8 cellular contexts compared by ENCODE assay signal in the genomic region with DNA sequence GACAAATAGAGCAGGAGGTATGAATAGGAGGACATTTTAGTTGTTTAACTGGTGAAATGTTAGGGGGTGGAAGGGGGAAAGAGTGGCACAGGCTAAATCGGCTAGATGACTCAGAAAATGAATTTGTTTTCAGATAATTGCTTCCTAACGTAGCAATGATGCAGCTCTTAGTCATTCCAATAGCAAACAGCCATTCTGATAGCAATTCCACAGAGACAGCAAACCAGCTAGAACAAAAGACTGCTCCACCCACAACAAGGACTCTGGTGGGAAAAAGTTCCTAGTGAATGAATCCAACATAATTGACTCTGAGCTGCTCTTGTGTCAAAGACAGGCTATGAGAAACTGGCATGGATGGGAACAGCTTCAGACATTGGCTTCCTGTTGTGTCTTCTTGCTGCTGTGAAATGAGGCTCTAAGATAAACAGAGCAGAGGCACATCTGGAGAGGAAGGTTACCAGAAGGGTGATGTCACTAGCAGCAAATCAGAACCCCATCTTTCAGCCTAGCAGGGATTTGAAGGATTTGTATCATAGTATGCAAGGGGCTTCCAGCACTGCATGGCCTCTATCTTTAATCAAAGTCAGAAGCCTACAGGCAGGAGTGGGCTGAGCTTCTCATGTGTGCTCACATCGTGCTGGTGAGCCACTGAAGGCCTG. TPM values are rescaled to one million over a fixed set of nuclear protein-coding genes. Genes with fewer than 3 reads are reported as not detected.
DNase-seq lines count a peak whose midpoint lies in the region; ATAC-seq lines count a peak whose summit lies in the region.

No MANE protein-coding gene starts in this region.

- H3K4me1 Mint-ChIP-seq in activated T-cell treated with anti-CD3 and anti-CD28 coated beads, Interleukin-2, amount 50 U/mL, for 24 hours (ENCODE audit: low read depth): peaks cover 24% of the 10 kb centered on the region
- H3K4me1 Mint-ChIP-seq in activated CD4-positive, alpha-beta memory T cell treated with anti-CD3 and anti-CD28 coated beads, Interleukin-2, amount 10 ng/mL, durations not matched to agents 7 days and 5 days: peaks cover 22% of the 10 kb centered on the region
- peaks cover 17% of the 10 kb centered on the region for H3K4me1 Mint-ChIP-seq in stimulated activated effector memory CD8-positive, alpha-beta T cell treated with anti-CD3 and anti-CD28 coated beads, Interleukin-12 subunit alpha, Interleukin-12 subunit beta, amount 100 ng/mL, for 72 hours

- intact Hi-C loops in Right ventricle myocardium superior (cut with DNase I): no loop called here

- no peaks in the 10 kb centered on the region for H3K36me3 Mint-ChIP-seq in activated T-cell treated with anti-CD3 and anti-CD28 coated beads, Interleukin-2, amount 50 U/mL, for 24 hours (ENCODE audit: low read depth)
- H3K36me3 Mint-ChIP-seq in activated CD4-positive, alpha-beta memory T cell treated with anti-CD3 and anti-CD28 coated beads, Interleukin-2, amount 10 ng/mL, durations not matched to agents 7 days and 5 days (ENCODE audit: low read depth): peaks cover 3% of the 10 kb centered on the region
- H3K36me3 Mint-ChIP-seq in stimulated activated effector memory CD8-positive, alpha-beta T cell treated with anti-CD3 and anti-CD28 coated beads, Interleukin-12 subunit alpha, Interleukin-12 subunit beta, amount 100 ng/mL, for 72 hours: no peaks in the 10 kb centered on the region

- DNase-seq in activated T-cell treated with anti-CD3 and anti-CD28 coated beads, Interleukin-2, amount 50 U/mL, for 24 hours: peak; percentile 32
- DNase-seq in activated T-cell treated with anti-CD3 and anti-CD28 coated beads for 4 hours (no peak), Right ventricle myocardium superior (no peak), inferior parietal cortex (ENCODE audit: extremely low spot score) (no peak)
- DNase-seq in activated CD4-positive, alpha-beta memory T cell treated with anti-CD3 and anti-CD28 coated beads, Interleukin-2, amount 10 ng/mL, durations not matched to agents 7 days and 5 days: peak; percentile 18
- peak; percentile 16 to 67 for DNase-seq in stimulated activated effector memory CD8-positive, alpha-beta T cell treated with anti-CD3 and anti-CD28 coated beads, Interleukin-12 subunit alpha, Interleukin-12 subunit beta, amount 100 ng/mL, for 72 hours (ENCODE audit: low spot score in 2 of 2)

- H3K4me3 Mint-ChIP-seq in activated T-cell treated with anti-CD3 and anti-CD28 coated beads, Interleukin-2, amount 50 U/mL, for 24 hours: no peak overlapping the region
- no peak overlapping the region for H3K4me3 Mint-ChIP-seq in activated CD4-positive, alpha-beta memory T cell treated with anti-CD3 and anti-CD28 coated beads, Interleukin-2, amount 10 ng/mL, durations not matched to agents 7 days and 5 days
- H3K4me3 Mint-ChIP-seq in stimulated activated effector memory CD8-positive, alpha-beta T cell treated with anti-CD3 and anti-CD28 coated beads, Interleukin-12 subunit alpha, Interleukin-12 subunit beta, amount 100 ng/mL, for 72 hours: peak overlapping the region; percentile 26

- ATAC-seq in Right ventricle myocardium superior (ENCODE audit: poor library complexity) (peak; percentile 73), HG03565 (IDR thresholded peaks at IDR 0.05; ENCODE audit: unreplicated experiment) (no peak), GM18517 (IDR thresholded peaks at IDR 0.05; ENCODE audit: unreplicated experiment) (no peak)
- peak; percentile 94 for ATAC-seq in stimulated activated effector memory CD8-positive, alpha-beta T cell treated with anti-CD3 and anti-CD28 coated beads, Interleukin-12 subunit alpha, Interleukin-12 subunit beta, amount 100 ng/mL, for 72 hours

- H3K27me3 Mint-ChIP-seq in activated T-cell treated with anti-CD3 and anti-CD28 coated beads, Interleukin-2, amount 50 U/mL, for 24 hours: no peaks in the 10 kb centered on the region
- no peaks in the 10 kb centered on the region for H3K27me3 Mint-ChIP-seq in activated CD4-positive, alpha-beta memory T cell treated with anti-CD3 and anti-CD28 coated beads, Interleukin-2, amount 10 ng/mL, durations not matched to agents 7 days and 5 days

- H3K27ac Mint-ChIP-seq in activated T-cell treated with anti-CD3 and anti-CD28 coated beads, Interleukin-2, amount 50 U/mL, for 24 hours: peak overlapping the region; percentile 80
- H3K27ac Mint-ChIP-seq in activated CD4-positive, alpha-beta memory T cell treated with anti-CD3 and anti-CD28 coated beads, Interleukin-2, amount 10 ng/mL, durations not matched to agents 7 days and 5 days: peak overlapping the region; percentile 69
- peak overlapping the region; percentile 91 for H3K27ac Mint-ChIP-seq in stimulated activated effector memory CD8-positive, alpha-beta T cell treated with anti-CD3 and anti-CD28 coated beads, Interleukin-12 subunit alpha, Interleukin-12 subunit beta, amount 100 ng/mL, for 72 hours

- no peaks in the 10 kb centered on the region for H3K9me3 Mint-ChIP-seq in activated T-cell treated with anti-CD3 and anti-CD28 coated beads, Interleukin-2, amount 50 U/mL, for 24 hours
- no peaks in the 10 kb centered on the region for H3K9me3 Mint-ChIP-seq in activated CD4-positive, alpha-beta memory T cell treated with anti-CD3 and anti-CD28 coated beads, Interleukin-2, amount 10 ng/mL, durations not matched to agents 7 days and 5 days
- no peaks in the 10 kb centered on the region for H3K9me3 Mint-ChIP-seq in stimulated activated effector memory CD8-positive, alpha-beta T cell treated with anti-CD3 and anti-CD28 coated beads, Interleukin-12 subunit alpha, Interleukin-12 subunit beta, amount 100 ng/mL, for 72 hours

- CTCF ChIA-PET in activated CD4-positive, alpha-beta memory T cell treated with anti-CD3 and anti-CD28 coated beads, Interleukin-2, amount 10 ng/mL, durations not matched to agents 7 days and 5 days (lab: Charles Lee): interaction anchor here (0.6 to 1.5 kb wide), 3 partner anchors 18 to 189 kb away, joined by 3 to 4 read pairs (median 3); no protein-coding TSS in a partner anchor

- POLR2A ChIA-PET in activated CD4-positive, alpha-beta memory T cell treated with anti-CD3 and anti-CD28 coated beads, Interleukin-2, amount 10 ng/mL, durations not matched to agents 7 days and 5 days (lab: Charles Lee): interaction anchor here (0.8 to 1.6 kb wide), 2 partner anchors 59 to 65 kb away, joined by 3 to 8 read pairs; a partner anchor contains a TSS

RNA-seq across cellular contexts. Expression of a gene that starts 28.1 kb away (rescaled TPM):
- under 1 TPM; 0.78 to 0.81 TPM for total RNA-seq in activated CD4-positive, alpha-beta memory T cell treated with anti-CD3 and anti-CD28 coated beads, Interleukin-2, amount 10 ng/mL, durations not matched to agents 7 days and 5 days
- total RNA-seq in Right ventricle myocardium superior: 0.62 TPM

RNA-seq across cellular contexts. Expression of a gene that starts 59.1 kb away (rescaled TPM):
- 1 to 10 TPM; 2.5 to 2.6 TPM for total RNA-seq in activated CD4-positive, alpha-beta memory T cell treated with anti-CD3 and anti-CD28 coated beads, Interleukin-2, amount 10 ng/mL, durations not matched to agents 7 days and 5 days
- not detected for total RNA-seq in Right ventricle myocardium superior

Comparison
In these comparisons a context has a peak if more than half of its experiments do, and no peak if none do; other contexts are left out.
1. DNase-seq: peak in activated T-cell treated with anti-CD3 and anti-CD28 coated beads, Interleukin-2, amount 50 U/mL, for 24 hours (single experiment), activated CD4-positive, alpha-beta memory T cell treated with anti-CD3 and anti-CD28 coated beads, Interleukin-2, amount 10 ng/mL, durations not matched to agents 7 days and 5 days (single experiment) and stimulated activated effector memory CD8-positive, alpha-beta T cell treated with anti-CD3 and anti-CD28 coated beads, Interleukin-12 subunit alpha, Interleukin-12 subunit beta, amount 100 ng/mL, for 72 hours (2 of 2); none in activated T-cell treated with anti-CD3 and anti-CD28 coated beads for 4 hours (single experiment), Right ventricle myocardium superior (single experiment) and inferior parietal cortex (single experiment).
2. ATAC-seq: peak in Right ventricle myocardium superior (single experiment) and stimulated activated effector memory CD8-positive, alpha-beta T cell treated with anti-CD3 and anti-CD28 coated beads, Interleukin-12 subunit alpha, Interleukin-12 subunit beta, amount 100 ng/mL, for 72 hours (single experiment); none in HG03565 (single experiment) and GM18517 (single experiment).
3. Peak in every context shown above with its lines, with median percentiles within 50 percentile points of each other: H3K27ac Mint-ChIP-seq.